8 cellular contexts compared by ENCODE assay signal in the genomic region with DNA sequence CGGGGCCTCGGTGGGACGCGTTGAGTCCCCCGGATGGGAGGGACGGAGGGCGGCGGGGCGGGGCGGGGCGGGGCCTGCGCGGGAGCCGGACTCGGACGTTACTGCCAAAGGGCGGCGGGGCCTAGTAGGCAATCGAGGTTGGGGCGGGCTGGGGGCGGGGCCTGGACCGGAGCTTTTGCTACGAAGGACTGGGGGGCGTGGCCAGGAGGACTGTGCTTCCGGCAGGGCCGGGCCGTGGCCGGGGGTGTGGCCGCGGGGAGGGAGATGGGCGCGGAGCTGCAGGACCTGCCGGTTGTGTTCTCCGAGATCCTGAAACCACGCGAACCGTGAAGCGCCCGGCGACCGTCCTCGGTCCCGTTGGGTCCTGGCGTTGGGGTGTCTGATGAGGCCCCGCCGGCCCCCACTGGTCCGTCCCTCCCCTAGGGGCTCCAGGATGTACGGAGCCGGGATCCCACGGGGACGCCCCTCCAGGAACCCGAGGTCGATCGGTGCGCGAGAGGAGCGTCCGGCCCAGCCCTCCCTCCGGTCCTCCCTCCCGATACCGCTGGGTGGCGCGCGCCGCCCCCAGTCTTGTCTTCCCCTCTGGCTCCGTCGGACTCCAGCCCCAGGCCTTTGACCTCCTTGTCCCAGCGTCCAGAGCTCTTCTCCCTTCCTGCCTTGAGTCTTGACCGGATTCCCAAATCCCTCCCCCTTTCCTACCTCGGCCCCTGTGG. TPM values are rescaled to one million over a fixed set of nuclear protein-coding genes. Genes with fewer than 3 reads are reported as not detected.
A peak's percentile ranks its signal among the peaks of the same experiment; 100 is the strongest.
DNase-seq lines count a peak whose midpoint lies in the region; ATAC-seq and TF ChIP-seq lines count a peak whose summit lies in the region.

No MANE protein-coding gene starts in this region.

- H3K9ac ChIP-seq in SK-N-SH (peak overlapping the region; percentile 72), parathyroid adenoma (no peak overlapping the region)

- H3K4me1 ChIP-seq in SK-N-SH (ENCODE audit: control insufficient read depth in 1 of 2, insufficient read depth in 2 of 2, low read depth in 1 of 2, low read length in 1 of 2) (peaks cover 0 to 13% of the 10 kb centered on the region in 2 experiments; a peak in 1 of 4 replicates), cardiac muscle cell (ENCODE audit: low read depth) (peaks cover 14% of the 10 kb centered on the region), parathyroid adenoma (peaks cover 9% of the 10 kb centered on the region), upper lobe of right lung (peaks cover 6% of the 10 kb centered on the region)

- H2AFZ ChIP-seq in SK-N-SH (ENCODE audit: low read depth) (peak overlapping the region; percentile 91), parathyroid adenoma (peak overlapping the region; percentile 68)

- no peaks in the 10 kb centered on the region for H3K9me2 ChIP-seq in SK-N-SH

- peak; percentile 91 for TF ChIP-seq CTCF in GM12874 (IDR thresholded peaks at IDR 0.05; ENCODE audit: insufficient read depth, low read depth, low read length)
- peak; percentile 75 for TF ChIP-seq CTCF in SK-N-SH (IDR thresholded peaks at IDR 0.05)
- TF ChIP-seq CTCF in cardiac muscle cell (IDR thresholded peaks at IDR 0.05; ENCODE audit: low read depth, low read length): peak; percentile 67
- TF ChIP-seq CTCF in parathyroid adenoma (IDR thresholded peaks at IDR 0.05): peak; percentile 47
- TF ChIP-seq CTCF in upper lobe of right lung (IDR thresholded peaks at IDR 0.05): peak; percentile 70

- POLR2A ChIA-PET in SK-N-SH (lab: Yijun Ruan, JAX): interaction anchor here (0.6 to 2.4 kb wide), 8 partner anchors 16 to 257 kb away, joined by 3 to 9 read pairs (median 3); partner anchors contain the start of gene GSTP1

- H3K9me3 ChIP-seq in SK-N-SH: no peaks in the 10 kb centered on the region
- H3K9me3 ChIP-seq in cardiac muscle cell (ENCODE audit: low read depth): no peaks in the 10 kb centered on the region
- H3K9me3 ChIP-seq in parathyroid adenoma (ENCODE audit: control insufficient read depth, low read length): no peaks in the 10 kb centered on the region
- H3K9me3 ChIP-seq in upper lobe of right lung: no peaks in the 10 kb centered on the region

- DNase-seq in NCI-H1092 treated with DMSO at 0.1 percent for 48 hours (lab: John Stamatoyannopoulos, UW) (peak; percentile 90), SK-N-SH (peak; percentile 99), cardiac muscle cell (ENCODE audit: low read depth in 1 of 2, low spot score in 1 of 2) (peak; percentile 99 to 100), upper lobe of right lung (peak; percentile 100)
- DNase-seq in activated naive CD8-positive, alpha-beta T cell treated with anti-CD3 and anti-CD28 coated beads, Interleukin-2, amount 50 U/mL, for 16 hours (ENCODE audit: low read depth, low spot score): peak; percentile 94

- CTCF ChIA-PET in SK-N-SH (lab: Yijun Ruan, JAX): interaction anchor here (0.6 to 17.8 kb wide), 29 partner anchors 8 to 284 kb away, joined by 3 to 308 read pairs (median 4); partner anchors contain the start of genes ACY3, ALDH3B2 and TBX10

- peak overlapping the region; percentile 92 for H3K4me2 ChIP-seq in SK-N-SH
- H3K4me2 ChIP-seq in parathyroid adenoma (ENCODE audit: low read length): peak overlapping the region; percentile 87

- no peaks in the 10 kb centered on the region for H3K36me3 ChIP-seq in SK-N-SH (replicated peaks in 1 of 2; ENCODE audit: control insufficient read depth in 1 of 2, insufficient read depth in 2 of 2, low read length in 1 of 2)
- H3K36me3 ChIP-seq in cardiac muscle cell: peaks cover 6% of the 10 kb centered on the region
- no peaks in the 10 kb centered on the region for H3K36me3 ChIP-seq in parathyroid adenoma (ENCODE audit: control insufficient read depth, insufficient read depth, low read length)
- H3K36me3 ChIP-seq in upper lobe of right lung: no peaks in the 10 kb centered on the region

- peak; percentile 48 for TF ChIP-seq RAD21 in SK-N-SH (IDR thresholded peaks at IDR 0.05; ENCODE audit: low read length)

- H3K27me3 ChIP-seq in SK-N-SH (ENCODE audit: insufficient read depth) (no peaks in the 10 kb centered on the region), cardiac muscle cell (no peaks in the 10 kb centered on the region), parathyroid adenoma (ENCODE audit: control insufficient read depth, insufficient read depth, low read length) (no peaks in the 10 kb centered on the region), upper lobe of right lung (no peaks in the 10 kb centered on the region)

- H3K27ac ChIP-seq in SK-N-SH (ENCODE audit: low read depth in 2 of 2, low read length in 1 of 2) (peak overlapping the region; percentile 66 to 81; a peak in 3 of 4 replicates), cardiac muscle cell (peak overlapping the region; percentile 82), parathyroid adenoma (peak overlapping the region; percentile 82), upper lobe of right lung (peak overlapping the region; percentile 85)

- peak overlapping the region; percentile 69 to 81 for H3K4me3 ChIP-seq in SK-N-SH (ENCODE audit: low read depth in 2 of 2, low read length in 1 of 2)
- H3K4me3 ChIP-seq in cardiac muscle cell: peak overlapping the region; percentile 54
- H3K4me3 ChIP-seq in parathyroid adenoma (ENCODE audit: low read depth, low read length): peak overlapping the region; percentile 67
- H3K4me3 ChIP-seq in upper lobe of right lung: peak overlapping the region; percentile 75

- WGBS in SK-N-SH (ENCODE audit: low lambda C conversion rate): under 1% methylated on average over 18 of the region's 70 CpGs

- no peaks in the 10 kb centered on the region for H3K79me2 ChIP-seq in SK-N-SH (ENCODE audit: insufficient read depth)
- no peaks in the 10 kb centered on the region for H3K79me2 ChIP-seq in parathyroid adenoma

- ATAC-seq in HG02642 (IDR thresholded peaks at IDR 0.05; ENCODE audit: poor library complexity, unreplicated experiment) (peak; percentile 65), upper lobe of right lung (peak; percentile 91)

- TF ChIP-seq EP300 in SK-N-SH (IDR thresholded peaks at IDR 0.05; ENCODE audit: borderline replicate concordance in 1 of 2, low read depth in 1 of 2, low read length in 1 of 2): no peak

- intact Hi-C loops in upper lobe of right lung (cut with DNase I): loop anchor here (5.0 kb wide), 1 partner anchor 52 kb away; no protein-coding TSS in a partner anchor

- H4K20me1 ChIP-seq in SK-N-SH (ENCODE audit: insufficient read depth): no peaks in the 10 kb centered on the region

- H3F3A ChIP-seq in SK-N-SH (replicated peaks; ENCODE audit: insufficient read depth): no peaks in the 10 kb centered on the region

TF ChIP-seq in SK-N-SH, 30 proteins besides CTCF, POLR2A, EP300 and RAD21:
- TF ChIP-seq GABPA (IDR thresholded peaks at IDR 0.05; ENCODE audit: low read depth) (peak; percentile 40; the same call in 1 of the 2 replicates), MXI1 (IDR thresholded peaks at IDR 0.05; ENCODE audit: low read depth, low read length) (peak; percentile 73), CHD2 (IDR thresholded peaks at IDR 0.05; ENCODE audit: low read length, partially characterized antibody) (peak; percentile 8), FOSL2 (IDR thresholded peaks at IDR 0.05; ENCODE audit: borderline replicate concordance, low read depth) (no peak), TCF12 (IDR thresholded peaks at IDR 0.05) (no peak), SMC3 (IDR thresholded peaks at IDR 0.05; ENCODE audit: low read depth, low read length) (peak; percentile 44), POLR2AphosphoS5 (IDR thresholded peaks at IDR 0.05; ENCODE audit: low read depth, low read length) (peak; percentile 75), NRF1 (IDR thresholded peaks at IDR 0.05; ENCODE audit: low read depth, low read length) (peak; percentile 48)

RNA-seq across cellular contexts. Expression of gene NUDT8, which starts 0.6 kb away (rescaled TPM):
- polyA plus RNA-seq in SK-N-SH (2012; rRNA removed): 2.2 and 2.7 TPM in 2 replicates
- polyA plus RNA-seq in SK-N-SH (2012; cell fraction: cytosol; rRNA removed): 1.7 and 2.3 TPM in 2 replicates
- polyA plus RNA-seq in SK-N-SH (2012; cell fraction: nucleus; rRNA removed): 10.3 and 23.0 TPM in 2 replicates
- 6.9 and 24.3 TPM in 2 replicates for total RNA-seq in cardiac muscle cell
- polyA plus RNA-seq in cardiac muscle cell: 17.3 and 18.7 TPM in 2 replicates
- 12.2 TPM for total RNA-seq in upper lobe of right lung

RNA-seq across cellular contexts. Expression of gene TBX10, which starts 9.2 kb away (rescaled TPM):
- not detected in 2 replicates for polyA plus RNA-seq in SK-N-SH (2012; rRNA removed)
- not detected in 2 replicates for polyA plus RNA-seq in SK-N-SH (2012; cell fraction: cytosol; rRNA removed)
- polyA plus RNA-seq in SK-N-SH (2012; cell fraction: nucleus; rRNA removed): not detected in 2 replicates
- not detected in 2 replicates for total RNA-seq in cardiac muscle cell
- polyA plus RNA-seq in cardiac muscle cell: 1.1 and 1.2 TPM in 2 replicates
- not detected for total RNA-seq in upper lobe of right lung

RNA-seq across cellular contexts. Expression of gene ACY3, which starts 20.1 kb away (rescaled TPM):
- not detected in 2 replicates for polyA plus RNA-seq in SK-N-SH (2012; rRNA removed)
- polyA plus RNA-seq in SK-N-SH (2012; cell fraction: cytosol; rRNA removed): not detected in 2 replicates
- not detected in 2 replicates for polyA plus RNA-seq in SK-N-SH (2012; cell fraction: nucleus; rRNA removed)
- not detected in 2 replicates for total RNA-seq in cardiac muscle cell
- polyA plus RNA-seq in cardiac muscle cell: not detected in 2 replicates
- total RNA-seq in upper lobe of right lung: 0.32 TPM

RNA-seq across cellular contexts. Expression of gene NDUFV1, which starts 23.6 kb away (rescaled TPM):
- polyA plus RNA-seq in SK-N-SH (2012; rRNA removed) (220 and 278 TPM in 2 replicates), cardiac muscle cell (447 and 449 TPM in 2 replicates)
- polyA plus RNA-seq in SK-N-SH (2012; cell fraction: cytosol; rRNA removed): 107 and 138 TPM in 2 replicates
- polyA plus RNA-seq in SK-N-SH (2012; cell fraction: nucleus; rRNA removed): 658 and 815 TPM in 2 replicates
- total RNA-seq in cardiac muscle cell (430 and 526 TPM in 2 replicates), upper lobe of right lung (141 TPM)

RNA-seq across cellular contexts. Expression of gene ALDH3B2, which starts 44.0 kb away (rescaled TPM):
- polyA plus RNA-seq in SK-N-SH (2012; rRNA removed): not detected in 2 replicates
- not detected in 2 replicates for polyA plus RNA-seq in SK-N-SH (2012; cell fraction: cytosol; rRNA removed)
- polyA plus RNA-seq in SK-N-SH (2012; cell fraction: nucleus; rRNA removed): not detected in 2 replicates
- total RNA-seq in cardiac muscle cell: 0.21 TPM in 1 of 2 replicates, not detected in the other
- polyA plus RNA-seq in cardiac muscle cell: not detected in 2 replicates
- 1.3 TPM for total RNA-seq in upper lobe of right lung

Comparison
In these comparisons a context has a peak if more than half of its experiments do, and no peak if none do; other contexts are left out.
1. Peak in every context shown above with its lines: DNase-seq, ATAC-seq, H3K4me3 ChIP-seq and H3K27ac ChIP-seq.